8 cellular contexts compared by ENCODE assay signal in genomic region chr10:95266674-95267095, GRCh38. TPM values are rescaled to one million over a fixed set of nuclear protein-coding genes. Genes with fewer than 3 reads are reported as not detected.
A peak's percentile ranks its signal among the peaks of the same experiment; 100 is the strongest.
DNase-seq lines count a peak whose midpoint lies in the region; ATAC-seq, FAIRE-seq and TF ChIP-seq lines count a peak whose summit lies in the region.

No MANE protein-coding gene starts in this region.

- H3K9me3 Mint-ChIP-seq in GM23338 (no peaks in the 10 kb centered on the region), astrocyte (ENCODE audit: unreplicated experiment) (no peaks in the 10 kb centered on the region)

- no peak overlapping the region for H3K4me3 Mint-ChIP-seq in GM23338
- H3K4me3 Mint-ChIP-seq in astrocyte (ENCODE audit: unreplicated experiment), result no peak overlapping the region

- H3K9me2 ChIP-seq in GM23338 (ENCODE audit: insufficient read depth) (no peaks in the 10 kb centered on the region), Karpas-422 (replicated peaks; ENCODE audit: insufficient read depth, low read length) (no peaks in the 10 kb centered on the region)

- H3K9me3 ChIP-seq in Karpas-422 (ENCODE audit: low read length) (no peaks in the 10 kb centered on the region), astrocyte (ENCODE audit: insufficient read depth, low read depth, low read length) (no peaks in the 10 kb centered on the region), upper lobe of right lung (no peaks in the 10 kb centered on the region)

- intact Hi-C loops in upper lobe of right lung (cut with DNase I), result no loop called here

- H4K20me1 ChIP-seq in GM23338 (replicated peaks; ENCODE audit: insufficient read depth) (no peaks in the 10 kb centered on the region), Karpas-422 (ENCODE audit: insufficient read depth, low read depth, low read length) (no peaks in the 10 kb centered on the region), astrocyte (ENCODE audit: insufficient read depth, low read length) (no peaks in the 10 kb centered on the region)

- ATAC-seq in GM23338 (no peak), upper lobe of right lung (peak; percentile 88)

- TF ChIP-seq CTCF in GM23338 (conservative IDR thresholded peaks at IDR 0.05; ENCODE audit: low read depth in 2 of 2) (no peak), astrocyte (IDR thresholded peaks at IDR 0.05; ENCODE audit: insufficient read depth, low read depth, low read length) (no peak), upper lobe of right lung (IDR thresholded peaks at IDR 0.05) (no peak)

- H3K27ac Mint-ChIP-seq in GM23338, result peak overlapping the region; percentile 94
- peak overlapping the region; percentile 96 for H3K27ac Mint-ChIP-seq in astrocyte (ENCODE audit: unreplicated experiment)

- peaks cover 39% of the 10 kb centered on the region for H3K4me1 ChIP-seq in GM23338 (ENCODE audit: insufficient read depth)
- no peaks in the 10 kb centered on the region for H3K4me1 ChIP-seq in Karpas-422 (ENCODE audit: low read length)
- peaks cover 28% of the 10 kb centered on the region for H3K4me1 ChIP-seq in astrocyte (ENCODE audit: insufficient read depth, low read length)
- peaks cover 44% of the 10 kb centered on the region for H3K4me1 ChIP-seq in upper lobe of right lung

- no peaks in the 10 kb centered on the region for H3K27me3 ChIP-seq in GM23338 (ENCODE audit: insufficient read depth)
- H3K27me3 ChIP-seq in Karpas-422 (ENCODE audit: low read length), result no peaks in the 10 kb centered on the region
- no peaks in the 10 kb centered on the region for H3K27me3 ChIP-seq in astrocyte (ENCODE audit: insufficient read depth, low read length)
- no peaks in the 10 kb centered on the region for H3K27me3 ChIP-seq in upper lobe of right lung
- no peaks in the 10 kb centered on the region for H3K27me3 ChIP-seq in H7 (ENCODE audit: control insufficient read depth, insufficient read depth, low read length)

- H3K36me3 Mint-ChIP-seq in GM23338 (ENCODE audit: low read depth) (peaks cover 50% of the 10 kb centered on the region), astrocyte (ENCODE audit: low read depth, unreplicated experiment) (peaks cover 34% of the 10 kb centered on the region)

- H3K27me3 Mint-ChIP-seq in GM23338 (ENCODE audit: insufficient read depth, low read depth, poor library complexity) (peaks cover 9% of the 10 kb centered on the region), astrocyte (ENCODE audit: low read depth, unreplicated experiment) (no peaks in the 10 kb centered on the region)

- peaks cover 13% of the 10 kb centered on the region for H3K36me3 ChIP-seq in GM23338 (ENCODE audit: insufficient read depth)
- no peaks in the 10 kb centered on the region for H3K36me3 ChIP-seq in Karpas-422 (ENCODE audit: insufficient read depth, low read length)
- H3K36me3 ChIP-seq in astrocyte (ENCODE audit: insufficient read depth, low read length), result no peaks in the 10 kb centered on the region
- H3K36me3 ChIP-seq in upper lobe of right lung, result peaks cover 44% of the 10 kb centered on the region
- H3K36me3 ChIP-seq in H7 (replicated peaks; ENCODE audit: control insufficient read depth, insufficient read depth, low read length), result peaks cover 12% of the 10 kb centered on the region

- no peak overlapping the region for H3K9ac ChIP-seq in Karpas-422 (ENCODE audit: low read length)
- peak overlapping the region; percentile 64 for H3K9ac ChIP-seq in astrocyte (ENCODE audit: low read length)

- H3K27ac ChIP-seq in GM23338 (ENCODE audit: low read depth), result peak overlapping the region; percentile 97
- H3K27ac ChIP-seq in Karpas-422 (ENCODE audit: low read length), result no peak overlapping the region
- H3K27ac ChIP-seq in astrocyte (ENCODE audit: low read depth, low read length), result peak overlapping the region; percentile 94
- H3K27ac ChIP-seq in upper lobe of right lung, result peak overlapping the region; percentile 81

- H3K79me2 ChIP-seq in GM23338 (replicated peaks; ENCODE audit: insufficient read depth) (peaks cover 8% of the 10 kb centered on the region; the same call in 1 of the 2 replicates), Karpas-422 (ENCODE audit: low read length) (no peaks in the 10 kb centered on the region), astrocyte (ENCODE audit: insufficient read depth, low read length) (peaks cover 3% of the 10 kb centered on the region)

- no peaks in the 10 kb centered on the region for H3F3A ChIP-seq in GM23338 (replicated peaks; ENCODE audit: low read depth)

- H3K4me3 ChIP-seq in GM23338 (no peak overlapping the region), Karpas-422 (ENCODE audit: low read length) (no peak overlapping the region), astrocyte (ENCODE audit: insufficient read depth, low read depth, low read length) (no peak overlapping the region), upper lobe of right lung (no peak overlapping the region), H7 (ENCODE audit: insufficient read depth, low read depth, low read length) (no peak overlapping the region)

- DNase-seq in GM04503 (ENCODE audit: low read depth) (peak; percentile 96), GM23338 (ENCODE audit: low spot score) (peak; percentile 81), Karpas-422 (peak; percentile 53), astrocyte (ENCODE audit: low read depth) (peak; percentile 96), kidney glomerular epithelial cell (lab: John Stamatoyannopoulos, UW) (peak; percentile 95), upper lobe of right lung (no peak), H7 (no peak), NCI-H1092 (lab: John Stamatoyannopoulos, UW) (no peak)

- FAIRE-seq in astrocyte (lab: Jason Lieb, UNC), result peak; percentile 5

- H3K4me2 ChIP-seq in GM23338 (no peak overlapping the region), Karpas-422 (ENCODE audit: low read depth, low read length, poor library complexity, severe bottlenecking) (no peak overlapping the region), astrocyte (ENCODE audit: low read length) (peak overlapping the region; percentile 51)

- no peak overlapping the region for H2AFZ ChIP-seq in GM23338
- H2AFZ ChIP-seq in Karpas-422 (ENCODE audit: low read length), result no peak overlapping the region
- no peak overlapping the region for H2AFZ ChIP-seq in astrocyte (ENCODE audit: low read depth, low read length)

- H3K4me1 Mint-ChIP-seq in GM23338, result peaks cover 41% of the 10 kb centered on the region
- peaks cover 45% of the 10 kb centered on the region for H3K4me1 Mint-ChIP-seq in astrocyte (ENCODE audit: low read depth, unreplicated experiment)

RNA-seq across cellular contexts. Expression of gene PDLIM1, which starts 24.1 kb away (rescaled TPM):
- total RNA-seq in GM23338 (2014; rRNA removed; shearing (Covaris generic)), result 110 and 111 TPM in 2 replicates
- polyA plus RNA-seq in GM23338 (2016; fragmentation: Nextera tagmentation; extraction: Ambion mirVana), result 227 and 233 TPM in 2 replicates
- total RNA-seq in Karpas-422 (2014; rRNA removed; shearing (Covaris generic); ENCODE audit: low replicate concordance), result 0.22 and 0.54 TPM in 2 replicates
- total RNA-seq in astrocyte (316 and 320 TPM in 2 replicates), upper lobe of right lung (190 TPM)
- 31.3 and 32.4 TPM in 2 replicates for total RNA-seq in H7 (2014; rRNA removed; shearing (Covaris generic))

Comparison
In these comparisons a context has a peak if more than half of its experiments do, and no peak if none do; other contexts are left out.
1. DNase-seq: peak in GM04503 (single experiment), GM23338 (single experiment), Karpas-422 (single experiment), astrocyte (single experiment) and kidney glomerular epithelial cell (single experiment); none in upper lobe of right lung (single experiment), H7 (single experiment) and NCI-H1092 (single experiment).
2. RNA of gene PDLIM1, which starts 24.1 kb away (total RNA-seq): 316 to 320 TPM in astrocyte, 190 TPM in upper lobe of right lung (single experiment), 110 to 111 TPM in GM23338 and 31.3 to 32.4 TPM in H7; 0.22 to 0.54 TPM in Karpas-422; every median in the first group is over 10 times any median in the second.